9 cellular contexts compared by ENCODE assay signal in the genomic region with DNA sequence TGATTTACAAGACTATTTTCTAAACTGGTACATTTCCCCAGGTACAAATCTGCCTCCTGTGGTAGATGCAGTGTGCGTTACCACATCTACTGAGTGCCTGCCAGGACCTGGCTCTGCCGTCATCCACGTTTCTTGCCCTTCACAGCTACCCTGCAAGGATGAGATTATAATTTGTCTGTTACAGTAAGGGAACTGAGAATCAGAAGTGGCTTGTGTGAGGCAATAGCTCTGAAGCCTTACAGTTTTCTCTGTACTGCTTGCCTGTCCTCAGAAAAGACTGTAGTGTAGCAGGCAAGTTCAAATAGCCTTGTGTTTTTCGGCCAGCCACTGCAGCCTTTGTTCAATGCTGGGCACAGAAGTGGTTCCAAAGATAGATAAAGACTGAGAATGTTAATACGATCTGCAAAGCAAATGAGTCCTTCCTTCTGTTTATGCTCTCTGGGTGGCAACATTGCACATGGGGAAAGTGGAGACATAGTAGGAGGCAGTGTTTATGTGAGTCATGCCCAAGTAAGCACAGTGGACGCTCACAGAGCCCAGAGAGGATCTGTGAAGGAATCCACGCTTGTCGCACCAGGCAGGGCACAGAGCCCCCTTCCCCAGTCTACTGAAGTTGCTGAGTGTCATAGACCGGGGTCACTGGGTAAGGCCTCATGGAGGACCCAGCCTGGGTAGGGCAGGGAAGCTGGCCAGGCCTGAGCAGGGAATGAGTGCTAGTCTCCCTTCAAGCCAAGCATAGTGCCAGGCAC. TPM values are rescaled to one million over a fixed set of nuclear protein-coding genes. Genes with fewer than 3 reads are reported as not detected.
DNase-seq lines count a peak whose midpoint lies in the region; ATAC-seq and TF ChIP-seq lines count a peak whose summit lies in the region.
"Had no signal": no experiment of that assay in that cellular context is flagged by ENCODE, and none has a peak within 500 bp of the region (broad histone marks: within the 10 kb centered on the region; RNA-seq: fewer than 3 reads in every experiment).

No MANE protein-coding gene starts in this region.

- no peaks in the 10 kb centered on the region for H3K27me3 ChIP-seq in A673 (replicated peaks; ENCODE audit: insufficient read depth, low read depth, low read length, poor library complexity)

- H3K27me3 Mint-ChIP-seq in chondrocyte (ENCODE audit: low read depth) = no peaks in the 10 kb centered on the region

- peak; percentile 22 for DNase-seq in A673 (ENCODE audit: low spot score)
- DNase-seq in NCI-H226 = peak; percentile 83
- no peak for DNase-seq in chondrocyte (ENCODE audit: low spot score)
- peak; percentile 61 for DNase-seq in midbrain (lab: John Stamatoyannopoulos, UW)
- no peak for DNase-seq in stimulated activated CD4-positive, alpha-beta T cell treated with anti-CD3 and anti-CD28 coated beads, Interleukin-15, amount 100 ng/mL, for 24 hours
- DNase-seq in SHP77 treated with DMSO at 0.1 percent for 48 hours (lab: John Stamatoyannopoulos, UW) = no peak
- DNase-seq in NCI-H2171 treated with DMSO at 0.1 percent for 48 hours (lab: John Stamatoyannopoulos, UW) = no peak

- no peaks in the 10 kb centered on the region for H3K9me3 Mint-ChIP-seq in chondrocyte (ENCODE audit: low read depth)

- no peak overlapping the region for H3K4me3 ChIP-seq in A673 (ENCODE audit: low read depth, low read length, poor library complexity, severe bottlenecking)
- H3K4me3 ChIP-seq: SK-N-MC had no signal

- no peak overlapping the region for H3K27ac ChIP-seq in A673 (ENCODE audit: low read depth, low read length, poor library complexity, severe bottlenecking)
- H3K27ac ChIP-seq: SK-N-MC had no signal

- no peak for TF ChIP-seq CTCF in A673 (conservative IDR thresholded peaks at IDR 0.05; ENCODE audit: low read depth, low read length)
- TF ChIP-seq CTCF in chondrocyte (IDR thresholded peaks at IDR 0.05) = peak; percentile 60

- H3K27ac Mint-ChIP-seq in chondrocyte (ENCODE audit: unreplicated experiment) = peak overlapping the region; percentile 99

- no TSS peak for BruUV-seq in A673 (replicated peaks; lab: Mats Ljungman, UMichigan)

- H3K9me3 ChIP-seq in A673 (ENCODE audit: low read depth, low read length, poor library complexity, severe bottlenecking) = no peaks in the 10 kb centered on the region

- intact Hi-C loops in A673 (cut with micrococcal nuclease; ENCODE audit: unreplicated experiment) = no loop called here

- peaks cover 98% of the 10 kb centered on the region for H3K4me1 Mint-ChIP-seq in chondrocyte (ENCODE audit: low read depth)

- POLR2A ChIA-PET in A673 (lab: Charles Lee; ENCODE audit: low non-redundant PET) = no interaction called here

- CTCF ChIA-PET in A673 (lab: Charles Lee) = no interaction called here

- H3K36me3 ChIP-seq in A673 (ENCODE audit: insufficient read depth, low read length, poor library complexity, severe bottlenecking) = no peaks in the 10 kb centered on the region

- H3K4me1 ChIP-seq in A673 (ENCODE audit: insufficient read depth, low read length, poor library complexity, severe bottlenecking) = no peaks in the 10 kb centered on the region

- peaks cover 14% of the 10 kb centered on the region for H3K36me3 Mint-ChIP-seq in chondrocyte (ENCODE audit: low read depth)

- ATAC-seq in HG03280 (IDR thresholded peaks at IDR 0.05; ENCODE audit: unreplicated experiment) = no peak

- H3K4me3 Mint-ChIP-seq in chondrocyte (ENCODE audit: unreplicated experiment) = no peak overlapping the region

RNA-seq across cellular contexts. Expression of gene MICAL2, which starts 49.1 kb away (rescaled TPM):
- total RNA-seq in A673 (2021) = 0.44 and 1.1 TPM in 2 replicates
- total RNA-seq in chondrocyte = 296 to 393 TPM (median 372 TPM) in 3 replicates

Comparison
In these comparisons a context has a peak if more than half of its experiments do, and no peak if none do; other contexts are left out.
1. DNase-seq: peak in A673 (single experiment), NCI-H226 (single experiment) and midbrain (single experiment); none in chondrocyte (single experiment), stimulated activated CD4-positive, alpha-beta T cell treated with anti-CD3 and anti-CD28 coated beads, Interleukin-15, amount 100 ng/mL, for 24 hours (single experiment), SHP77 treated with DMSO at 0.1 percent for 48 hours (single experiment) and NCI-H2171 treated with DMSO at 0.1 percent for 48 hours (single experiment).
2. RNA of gene MICAL2, which starts 49.1 kb away (total RNA-seq): 296 to 393 TPM in chondrocyte; 0.44 to 1.1 TPM in A673; every median in the first group is over 100 times any median in the second.